18 cellular contexts compared by ENCODE assay signal in genomic region chr5:175889910-175890684, GRCh38. TPM values are rescaled to one million over a fixed set of nuclear protein-coding genes. Genes with fewer than 3 reads are reported as not detected.
DNase-seq lines count a peak whose midpoint lies in the region; ATAC-seq, FAIRE-seq and TF ChIP-seq lines count a peak whose summit lies in the region.
"Had no signal": no experiment of that assay in that cellular context is flagged by ENCODE, and none has a peak within 500 bp of the region (broad histone marks: within the 10 kb centered on the region; RNA-seq: fewer than 3 reads in every experiment).

No MANE protein-coding gene starts in this region.

- H3K36me3 ChIP-seq in body of pancreas (replicated peaks in 1 of 2; ENCODE audit: insufficient read depth in 1 of 2, low read depth in 2 of 2), result no peaks in the 10 kb centered on the region
- H3K36me3 ChIP-seq: ovary had no signal

- H3K27ac ChIP-seq in body of pancreas, result peak overlapping the region in 2 of 4 donors; percentile 13 to 24
- H3K27ac ChIP-seq: ovary had no signal

- no peak overlapping the region for H3K27ac Mint-ChIP-seq in natural killer cell treated with Interleukin-12 subunit alpha and Interleukin-12 subunit beta and Interleukin-15 and Interleukin-18, amount 100 ng/mL, for 72 hours
- H3K27ac Mint-ChIP-seq in natural killer cell, result no peak overlapping the region
- H3K27ac Mint-ChIP-seq: activated CD4-positive, alpha-beta T cell treated with anti-CD3 and anti-CD28 coated beads for 36 hours had no signal

- H3K4me1 Mint-ChIP-seq in natural killer cell treated with Interleukin-12 subunit alpha and Interleukin-12 subunit beta and Interleukin-15 and Interleukin-18, amount 100 ng/mL, for 72 hours (ENCODE audit: low read depth in 2 of 2), result peaks cover 6 to 7% of the 10 kb centered on the region in 2 donors
- H3K4me1 Mint-ChIP-seq in natural killer cell, result peaks cover 0 to 12% of the 10 kb centered on the region in 2 donors

- peaks cover 18% of the 10 kb centered on the region for H3K4me1 ChIP-seq in body of pancreas

- TF ChIP-seq POLR2A in body of pancreas (IDR thresholded peaks at IDR 0.05), result no peak

- H3K36me3 Mint-ChIP-seq in natural killer cell treated with Interleukin-12 subunit alpha and Interleukin-12 subunit beta and Interleukin-15 and Interleukin-18, amount 100 ng/mL, for 72 hours, result no peaks in the 10 kb centered on the region
- H3K36me3 Mint-ChIP-seq in natural killer cell, result no peaks in the 10 kb centered on the region

- H3K4me3 Mint-ChIP-seq in natural killer cell treated with Interleukin-12 subunit alpha and Interleukin-12 subunit beta and Interleukin-15 and Interleukin-18, amount 100 ng/mL, for 72 hours, result no peak overlapping the region
- no peak overlapping the region for H3K4me3 Mint-ChIP-seq in natural killer cell
- H3K4me3 Mint-ChIP-seq: activated CD4-positive, alpha-beta T cell treated with anti-CD3 and anti-CD28 coated beads for 36 hours had no signal

- peaks cover 0 to 11% of the 10 kb centered on the region in 2 donors for H3K27me3 Mint-ChIP-seq in natural killer cell treated with Interleukin-12 subunit alpha and Interleukin-12 subunit beta and Interleukin-15 and Interleukin-18, amount 100 ng/mL, for 72 hours
- H3K27me3 Mint-ChIP-seq in natural killer cell (ENCODE audit: low read depth in 2 of 2), result peaks cover 0 to 13% of the 10 kb centered on the region in 2 donors
- H3K27me3 Mint-ChIP-seq: activated CD4-positive, alpha-beta T cell treated with anti-CD3 and anti-CD28 coated beads for 36 hours had no signal

- H3K9me3 Mint-ChIP-seq in natural killer cell treated with Interleukin-12 subunit alpha and Interleukin-12 subunit beta and Interleukin-15 and Interleukin-18, amount 100 ng/mL, for 72 hours, result no peaks in the 10 kb centered on the region
- no peaks in the 10 kb centered on the region for H3K9me3 Mint-ChIP-seq in natural killer cell

- no peaks in the 10 kb centered on the region for H3K9me3 ChIP-seq in body of pancreas
- H3K9me3 ChIP-seq: ovary had no signal

- no peak overlapping the region for H3K4me3 ChIP-seq in body of pancreas
- H3K4me3 ChIP-seq: lung, ovary had no signal

- TF ChIP-seq CTCF in natural killer cell (IDR thresholded peaks at IDR 0.05) (no peak), body of pancreas (IDR thresholded peaks at IDR 0.05) (no peak)

- intact Hi-C loops in natural killer cell (cut with micrococcal nuclease) (no loop called here), body of pancreas (cut with DNase I) (no loop called here)

- H3K27me3 ChIP-seq in body of pancreas, result no peaks in the 10 kb centered on the region
- H3K27me3 ChIP-seq: ovary had no signal

- no peak for ATAC-seq in natural killer cell treated with Interleukin-12 subunit alpha and Interleukin-12 subunit beta and Interleukin-15 and Interleukin-18, amount 100 ng/mL, for 72 hours
- ATAC-seq in natural killer cell (no peak), body of pancreas (peak; percentile 66), HG02588 (IDR thresholded peaks at IDR 0.05; ENCODE audit: unreplicated experiment) (no peak), HG03280 (IDR thresholded peaks at IDR 0.05; ENCODE audit: unreplicated experiment) (no peak)
- ATAC-seq: activated CD4-positive, alpha-beta T cell treated with anti-CD3 and anti-CD28 coated beads for 36 hours had no signal

- FAIRE-seq in urothelium cell line (lab: Jason Lieb, UNC), result no peak
- FAIRE-seq: endothelial cell of umbilical vein, G401.6 had no signal

- 22 to 23% methylated on average over 11 of the region's 11 CpGs for WGBS in body of pancreas, 2 donors

- peak; percentile 23 for DNase-seq in natural killer cell treated with Interleukin-12 subunit alpha and Interleukin-12 subunit beta and Interleukin-15 and Interleukin-18, amount 100 ng/mL, for 72 hours (ENCODE audit: low spot score)
- DNase-seq in natural killer cell (no peak), NCI-H446 (lab: John Stamatoyannopoulos, UW) (peak; percentile 48 to 86), body of pancreas (peak in 3 of 4 donors; percentile 22 to 31 (median 27)), urothelium cell line (ENCODE audit: low spot score) (peak; percentile 33), medulla oblongata (ENCODE audit: extremely low spot score) (no peak)
- DNase-seq: activated CD4-positive, alpha-beta T cell treated with anti-CD3 and anti-CD28 coated beads for 36 hours; activated gamma-delta T cell; hippocampal formation; Karpas-422; NCI-H526; ovary had no signal

RNA-seq across cellular contexts. Expression of gene CPLX2, which starts 18.7 kb away (rescaled TPM):
- total RNA-seq in natural killer cell treated with Interleukin-12 subunit alpha and Interleukin-12 subunit beta and Interleukin-15 and Interleukin-18, amount 100 ng/mL, for 72 hours, result not detected
- total RNA-seq in natural killer cell (not detected), body of pancreas (10 to 100 TPM; 10.9 to 11.9 TPM)
- total RNA-seq: activated CD4-positive, alpha-beta T cell treated with anti-CD3 and anti-CD28 coated beads for 36 hours; endothelial cell of umbilical vein; SK-MEL-5 had no signal

Comparison
In these comparisons a context has a peak if more than half of its experiments do, and no peak if none do; other contexts are left out.
1. DNase-seq: peak in natural killer cell treated with Interleukin-12 subunit alpha and Interleukin-12 subunit beta and Interleukin-15 and Interleukin-18, amount 100 ng/mL, for 72 hours (single experiment), NCI-H446 (2 of 2), body of pancreas (3 of 4) and urothelium cell line (single experiment); none in natural killer cell (single experiment) and medulla oblongata (single experiment).
2. RNA of gene CPLX2, which starts 18.7 kb away (total RNA-seq): 10.9 to 11.9 TPM in body of pancreas; not detected in natural killer cell treated with Interleukin-12 subunit alpha and Interleukin-12 subunit beta and Interleukin-15 and Interleukin-18, amount 100 ng/mL, for 72 hours and not detected in natural killer cell; every median in the first group is over 10 times any median in the second.